Comparison of ENCODE assay signal across 1 cellular context in genomic region chr22:42614312-42615091, GRCh38.
TF ChIP-seq lines count a peak whose summit lies in the region.

Gene POLDIP3, minus strand, starts transcription at chr22:42614883. Its CDS starts 26 bp downstream, at chr22:42614857.

TF ChIP-seq in HepG2, 621 proteins besides CTCF, POLR2A, EP300 and RAD21 (continued from another document and continues in another):
- TF ChIP-seq MLXIP (CRISPR knock-in tag; IDR thresholded peaks at IDR 0.05; ENCODE audit: borderline replicate concordance), result no peak
- TF ChIP-seq MAZ (IDR thresholded peaks at IDR 0.05; ENCODE audit: borderline replicate concordance, low read depth, low read length), result no peak
- TF ChIP-seq MAZ (CRISPR knock-in tag; IDR thresholded peaks at IDR 0.05; ENCODE audit: low read depth), result peak; percentile 63
- 0 out of 2 replicates have a peak, but pooled peaks have one; percentile 6 for TF ChIP-seq ZNF775 (CRISPR knock-in tag; IDR thresholded peaks at IDR 0.05; ENCODE audit: borderline replicate concordance)
- TF ChIP-seq KDM2A (CRISPR knock-in tag; IDR thresholded peaks at IDR 0.05; ENCODE audit: borderline replicate concordance, low read depth), result peak; percentile 78
- TF ChIP-seq KIAA2018 (CRISPR knock-in tag; IDR thresholded peaks at IDR 0.05; ENCODE audit: borderline replicate concordance), result no peak
- peak; percentile 36 for TF ChIP-seq UBTF (CRISPR knock-in tag; IDR thresholded peaks at IDR 0.05)
- no peak for TF ChIP-seq CCDC6 (CRISPR knock-in tag; IDR thresholded peaks at IDR 0.05)
- peak; percentile 63 for TF ChIP-seq KMT2B (CRISPR knock-in tag; IDR thresholded peaks at IDR 0.05)
- TF ChIP-seq DZIP1 (CRISPR knock-in tag; IDR thresholded peaks at IDR 0.05), result peak; percentile 35; the same call in 1 of the 2 replicates
- peak; percentile 60; the same call in 1 of the 2 replicates for TF ChIP-seq EEA1 (CRISPR knock-in tag; IDR thresholded peaks at IDR 0.05; ENCODE audit: borderline replicate concordance)
- peak; percentile 8 for TF ChIP-seq ZEB1 (IDR thresholded peaks at IDR 0.05; ENCODE audit: insufficient replicate concordance, low read depth)
- no peak for TF ChIP-seq SAFB2 (CRISPR knock-in tag; IDR thresholded peaks at IDR 0.05; ENCODE audit: borderline replicate concordance, low read depth)
- TF ChIP-seq HNRNPK (IDR thresholded peaks at IDR 0.05; ENCODE audit: low read depth, low read length, poor library complexity, severe bottlenecking), result peak; percentile 6
- 0 out of 2 replicates have a peak, but pooled peaks have one; percentile 14 for TF ChIP-seq EED (CRISPR knock-in tag; IDR thresholded peaks at IDR 0.05)
- no peak for TF ChIP-seq FOXK2 (IDR thresholded peaks at IDR 0.05)
- TF ChIP-seq ZNF484 (CRISPR knock-in tag; IDR thresholded peaks at IDR 0.05; ENCODE audit: borderline replicate concordance, low read depth), result no peak
- TF ChIP-seq STAT5B (CRISPR knock-in tag; IDR thresholded peaks at IDR 0.05), result 0 out of 2 replicates have a peak, but pooled peaks have one; percentile 35
- TF ChIP-seq ZNF646 (CRISPR knock-in tag; IDR thresholded peaks at IDR 0.05), result no peak
- peak; percentile 6; the same call in 1 of the 2 replicates for TF ChIP-seq NFKB2 (CRISPR knock-in tag; IDR thresholded peaks at IDR 0.05; ENCODE audit: borderline replicate concordance)
- TF ChIP-seq ZNF574 (CRISPR knock-in tag; IDR thresholded peaks at IDR 0.05), result peak; percentile 87
- peak; percentile 42; the same call in 1 of the 2 replicates for TF ChIP-seq ZNF329 (CRISPR knock-in tag; IDR thresholded peaks at IDR 0.05; ENCODE audit: low read depth)
- TF ChIP-seq ZNF616 (CRISPR knock-in tag; IDR thresholded peaks at IDR 0.05; ENCODE audit: low read depth), result peak; percentile 39; the same call in 1 of the 2 replicates
- TF ChIP-seq RBFOX2 (IDR thresholded peaks at IDR 0.05; ENCODE audit: low read depth, low read length), result peak; percentile 86
- TF ChIP-seq ZC3H13 (CRISPR knock-in tag; IDR thresholded peaks at IDR 0.05), result no peak
- no peak for TF ChIP-seq ZNF33B (CRISPR knock-in tag; IDR thresholded peaks at IDR 0.05)
- TF ChIP-seq ZBTB3 (CRISPR knock-in tag; IDR thresholded peaks at IDR 0.05; ENCODE audit: borderline replicate concordance, low read depth), result 0 out of 2 replicates have a peak, but pooled peaks have one; percentile 8
